ENCODE assay signal across 9 cellular contexts in the genomic region with DNA sequence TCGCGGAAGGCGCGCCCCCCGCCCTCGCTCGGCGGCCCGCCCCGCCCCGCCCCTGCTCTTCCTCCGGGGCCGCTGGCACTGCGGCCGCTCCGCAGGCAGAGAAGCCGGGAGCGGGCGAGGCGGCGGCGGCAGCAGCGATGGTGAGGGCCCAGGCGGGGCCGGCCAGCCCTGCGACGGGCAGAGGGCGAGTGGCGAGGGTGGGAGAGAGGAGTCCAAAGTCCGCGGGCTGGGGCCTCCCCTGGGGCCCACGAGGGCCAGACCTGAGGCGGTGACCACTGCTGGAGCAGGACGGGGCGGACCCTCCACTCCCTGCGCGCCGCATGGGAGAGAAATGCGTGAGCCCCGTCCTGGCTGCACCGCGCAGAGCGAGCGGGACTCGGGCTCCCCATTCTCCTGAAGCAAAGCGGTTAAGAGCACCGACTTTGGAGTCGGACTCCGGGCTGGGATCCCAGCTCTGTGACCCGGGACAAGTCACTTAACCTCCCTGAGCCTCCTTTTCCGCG. TPM values are rescaled to one million over a fixed set of nuclear protein-coding genes. Genes with fewer than 3 reads are reported as not detected.
DNase-seq lines count a peak whose midpoint lies in the region; ATAC-seq and TF ChIP-seq lines count a peak whose summit lies in the region.
"Had no signal": no experiment of that assay in that cellular context is flagged by ENCODE, and none has a peak within 500 bp of the region (broad histone marks: within the 10 kb centered on the region; RNA-seq: fewer than 3 reads in every experiment).

A gene with protein sequence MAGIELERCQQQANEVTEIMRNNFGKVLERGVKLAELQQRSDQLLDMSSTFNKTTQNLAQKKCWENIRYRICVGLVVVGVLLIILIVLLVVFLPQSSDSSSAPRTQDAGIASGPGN (plus strand): TSS at position 78 of the 503 bp plus-strand sequence. CDS start 60 bp downstream, at position 138.

- intact Hi-C loops in Calu3 (cut with micrococcal nuclease; ENCODE audit: unreplicated experiment): no loop called here

- CTCF ChIA-PET in Calu3 (lab: Charles Lee) (interaction anchor here (0.6 kb wide), 1 partner anchor 15 kb away, joined by 3 read pairs; no protein-coding TSS in a partner anchor), T-cell (lab: Charles Lee) (interaction anchor here in 1 of 2 donors (1.0 kb wide), 1 partner anchor 256 kb away, joined by 4 read pairs; a partner anchor contains a TSS)

- H2AFZ ChIP-seq in GM23248: peak within 1 kb of the TSS; percentile 83

- peak; percentile 32 for DNase-seq in Calu3
- DNase-seq in GM23248: peak; percentile 68
- DNase-seq in T-cell: peak in 16 of 34 experiments; percentile 18 to 44 (median 33)
- no peak for DNase-seq in memory B cell (ENCODE audit: low spot score in 2 of 2)
- DNase-seq in type B pancreatic cell (ENCODE audit: extremely low spot score, unreplicated experiment): no peak
- DNase-seq in occipital lobe (lab: John Stamatoyannopoulos, UW): no peak
- no peak for DNase-seq in NCI-H2107 treated with DMSO at 0.1 percent for 48 hours (lab: John Stamatoyannopoulos, UW; ENCODE audit: unreplicated experiment)

- peaks cover 34% of the 10 kb centered on the region for H3K79me2 ChIP-seq in GM23248 (ENCODE audit: insufficient read depth)

- POLR2A ChIA-PET in T-cell (lab: Charles Lee): no interaction called here

- no peaks in the 10 kb centered on the region for H3K27me3 ChIP-seq in GM23248 (replicated peaks; ENCODE audit: insufficient read depth)
- no peaks in the 10 kb centered on the region for H3K27me3 ChIP-seq in duodenal mucosa (ENCODE audit: control insufficient read depth in 1 of 2, insufficient read depth in 2 of 2, low read length in 2 of 2)

- ATAC-seq in T-cell (replicated peaks in 1 of 4) (peak; percentile 60 to 74 (median 70)), memory B cell (ENCODE audit: low read depth) (peak; percentile 64)

- peak within 1 kb of the TSS; percentile 51 for H3K4me3 Mint-ChIP-seq in Calu3 (ENCODE audit: low read depth, unreplicated experiment)
- H3K4me3 Mint-ChIP-seq in T-cell: peak within 1 kb of the TSS; percentile 84 to 88 (median 87)
- peak within 1 kb of the TSS; percentile 80 for H3K4me3 Mint-ChIP-seq in memory B cell
- H3K4me3 Mint-ChIP-seq in type B pancreatic cell: peak within 1 kb of the TSS; percentile 47

- H3K27ac ChIP-seq in GM23248: peak within 1 kb of the TSS; percentile 80
- H3K27ac ChIP-seq in duodenal mucosa (ENCODE audit: low read depth, low read length): peak within 1 kb of the TSS; percentile 87

- H3K27ac Mint-ChIP-seq in Calu3 (ENCODE audit: unreplicated experiment): peak within 1 kb of the TSS; percentile 80
- H3K27ac Mint-ChIP-seq in T-cell: peak within 1 kb of the TSS; percentile 96
- H3K27ac Mint-ChIP-seq in memory B cell: no peak within 1 kb of the TSS
- H3K27ac Mint-ChIP-seq in type B pancreatic cell: peak within 1 kb of the TSS; percentile 64

- H3K36me3 ChIP-seq in GM23248 (ENCODE audit: low read depth): no peaks in the 10 kb centered on the region
- peaks cover 6 to 16% of the 10 kb centered on the region in 2 donors for H3K36me3 ChIP-seq in duodenal mucosa (ENCODE audit: control insufficient read depth in 1 of 2, insufficient read depth in 2 of 2, low read length in 2 of 2)

- no peaks in the 10 kb centered on the region for H3K9me2 ChIP-seq in GM23248 (ENCODE audit: insufficient read depth)

- no peaks in the 10 kb centered on the region for H3K9me3 ChIP-seq in GM23248 (ENCODE audit: low read depth)
- no peaks in the 10 kb centered on the region for H3K9me3 ChIP-seq in duodenal mucosa (ENCODE audit: control insufficient read depth in 1 of 2, low read length in 2 of 2)

- H3K27me3 Mint-ChIP-seq in Calu3 (ENCODE audit: unreplicated experiment) (no peaks in the 10 kb centered on the region), T-cell (no peaks in the 10 kb centered on the region), memory B cell (no peaks in the 10 kb centered on the region), type B pancreatic cell (no peaks in the 10 kb centered on the region)

- WGBS in GM23248 (ENCODE audit: low coverage in 1 of 2, low lambda C conversion rate in 2 of 2, missing lambda C conversion rate in 2 of 2), 2 experiments: 0 to 3% methylated on average over 27 to 28 of the region's 52 CpGs

- H3K36me3 Mint-ChIP-seq in Calu3 (ENCODE audit: insufficient read depth, unreplicated experiment) (peaks cover 11% of the 10 kb centered on the region), T-cell (peaks cover 14% of the 10 kb centered on the region), memory B cell (peaks cover 18% of the 10 kb centered on the region), type B pancreatic cell (no peaks in the 10 kb centered on the region)

- H3K9me3 Mint-ChIP-seq in Calu3 (ENCODE audit: low read depth, unreplicated experiment): no peaks in the 10 kb centered on the region
- no peaks in the 10 kb centered on the region for H3K9me3 Mint-ChIP-seq in T-cell
- H3K9me3 Mint-ChIP-seq in memory B cell: no peaks in the 10 kb centered on the region
- H3K9me3 Mint-ChIP-seq in type B pancreatic cell: no peaks in the 10 kb centered on the region

- H3K4me2 ChIP-seq in GM23248 (ENCODE audit: unreplicated experiment): peak within 1 kb of the TSS; percentile 91

- TF ChIP-seq CTCF in Calu3 (IDR thresholded peaks at IDR 0.05; ENCODE audit: unreplicated experiment) (no peak), type B pancreatic cell (conservative IDR thresholded peaks at IDR 0.05) (no peak)

- H3K4me1 ChIP-seq in GM23248 (ENCODE audit: insufficient read depth): peaks cover 22% of the 10 kb centered on the region
- H3K4me1 ChIP-seq in duodenal mucosa (ENCODE audit: control insufficient read depth in 1 of 2, insufficient read depth in 2 of 2, low read length in 2 of 2): peaks cover 32 to 44% of the 10 kb centered on the region in 2 donors

- H3K4me1 Mint-ChIP-seq in Calu3 (ENCODE audit: low read depth, unreplicated experiment): peaks cover 18% of the 10 kb centered on the region
- peaks cover 58 to 72% (median 68%) of the 10 kb centered on the region in 3 donors for H3K4me1 Mint-ChIP-seq in T-cell
- H3K4me1 Mint-ChIP-seq in memory B cell: peaks cover 23% of the 10 kb centered on the region
- H3K4me1 Mint-ChIP-seq in type B pancreatic cell (ENCODE audit: unreplicated experiment): peaks cover 30% of the 10 kb centered on the region

- no TSS peak for BruUV-seq in Calu3 (replicated peaks; lab: Mats Ljungman, UMichigan)

- peak within 1 kb of the TSS; percentile 78 for H3K4me3 ChIP-seq in GM23248
- H3K4me3 ChIP-seq in duodenal mucosa (ENCODE audit: low read depth in 1 of 2, low read length in 2 of 2): peak within 1 kb of the TSS; percentile 77 to 79

- H3F3A ChIP-seq in GM23248 (ENCODE audit: insufficient read depth): peaks cover 20% of the 10 kb centered on the region

- H3K9ac ChIP-seq in GM23248: peak within 1 kb of the TSS; percentile 82
- peak within 1 kb of the TSS; percentile 63 to 88 for H3K9ac ChIP-seq in duodenal mucosa (ENCODE audit: low read depth in 1 of 2, low read length in 2 of 2)

- in situ Hi-C loops in GM23248 (cut with MboI): no loop called here

- no peaks in the 10 kb centered on the region for H4K20me1 ChIP-seq in GM23248 (ENCODE audit: insufficient read depth)

RNA-seq across cellular contexts. Expression of the gene that starts here (rescaled TPM):
- 10.0 and 10.1 TPM in 2 replicates for total RNA-seq in Calu3 (2022)
- total RNA-seq in GM23248 (2014; rRNA removed; shearing (Covaris generic)): 50.3 and 59.0 TPM in 2 replicates
- 287 and 289 TPM in 2 replicates for polyA plus RNA-seq in GM23248 (2016; fragmentation: Nextera tagmentation; extraction: Ambion mirVana)
- total RNA-seq in T-cell: 10 to 100 TPM; 25.0 to 40.1 (median 33.9) TPM
- 3.4 and 4.4 TPM in 2 replicates for total RNA-seq in type B pancreatic cell (ENCODE audit: low replicate concordance)
- 3.6 TPM for total RNA-seq in occipital lobe
- total RNA-seq: HT1080 had no signal

Comparison
In these comparisons a context has a peak if more than half of its experiments do, and no peak if none do; other contexts are left out.
1. DNase-seq: peak in Calu3 (single experiment) and GM23248 (single experiment); none in memory B cell (0 of 2), type B pancreatic cell (single experiment), occipital lobe (single experiment) and NCI-H2107 treated with DMSO at 0.1 percent for 48 hours (single experiment).
2. Peak in every context shown above with its lines, with median percentiles within 50 percentile points of each other: H3K4me3 Mint-ChIP-seq.